27 cellular contexts compared by ENCODE assay signal in genomic region chr16:11057696-11058345, GRCh38.
DNase-seq lines count a peak whose midpoint lies in the region; ATAC-seq and TF ChIP-seq lines count a peak whose summit lies in the region.
"Had no signal": no experiment of that assay in that cellular context is flagged by ENCODE, and none has a peak within 500 bp of the region (broad histone marks: within the 10 kb centered on the region; RNA-seq: fewer than 3 reads in every experiment).

No MANE protein-coding gene starts in this region.

- H3K27ac Mint-ChIP-seq in chondrocyte (ENCODE audit: unreplicated experiment) (peak overlapping the region; percentile 63), osteocyte (ENCODE audit: unreplicated experiment) (peak overlapping the region; percentile 47)
- H3K27ac Mint-ChIP-seq: activated CD8-positive, alpha-beta T cell treated with anti-CD3 and anti-CD28 coated beads, Interleukin-2, amount 10 ng/mL, durations not matched to agents 7 days and 5 days; activated naive CD4-positive, alpha-beta T cell treated with anti-CD3 and anti-CD28 coated beads, Interleukin-2, amount 50 U/mL, for 72 hours; activated T-helper 2 cell treated with anti-CD3 and anti-CD28 coated beads, Interferon-gamma antibody, Interleukin-2, Interleukin-4, amounts not matched to agents 10 μg/mL and 5 μg/mL and 100 μg/mL, durations not matched to agents 14 hours and 24 hours and 36 hours; CD4-positive, CD25-positive, alpha-beta regulatory T cell; immature natural killer cell; memory B cell had no signal

- H3K9me3 Mint-ChIP-seq in chondrocyte (ENCODE audit: low read depth) (no peaks in the 10 kb centered on the region), osteocyte (ENCODE audit: unreplicated experiment) (no peaks in the 10 kb centered on the region)
- H3K9me3 Mint-ChIP-seq: activated naive CD4-positive, alpha-beta T cell treated with anti-CD3 and anti-CD28 coated beads, Interleukin-2, amount 50 U/mL, for 72 hours; activated T-helper 2 cell treated with anti-CD3 and anti-CD28 coated beads, Interferon-gamma antibody, Interleukin-2, Interleukin-4, amounts not matched to agents 10 μg/mL and 5 μg/mL and 100 μg/mL, durations not matched to agents 14 hours and 24 hours and 36 hours; CD4-positive, CD25-positive, alpha-beta regulatory T cell; immature natural killer cell; memory B cell had no signal

- H3K4me1 Mint-ChIP-seq in chondrocyte (ENCODE audit: low read depth) (peaks cover 38% of the 10 kb centered on the region), osteocyte (ENCODE audit: unreplicated experiment) (peaks cover 44% of the 10 kb centered on the region)

- H3K27me3 Mint-ChIP-seq in chondrocyte (ENCODE audit: low read depth) (no peaks in the 10 kb centered on the region), osteocyte (ENCODE audit: unreplicated experiment) (no peaks in the 10 kb centered on the region)
- H3K27me3 Mint-ChIP-seq: CD4-positive, CD25-positive, alpha-beta regulatory T cell; memory B cell had no signal

- ATAC-seq in GM21528 (IDR thresholded peaks at IDR 0.05; ENCODE audit: low FRiP score, unreplicated experiment) (no peak), GM19455 (IDR thresholded peaks at IDR 0.05; ENCODE audit: unreplicated experiment) (no peak)
- ATAC-seq: activated CD8-positive, alpha-beta T cell treated with anti-CD3 and anti-CD28 coated beads, Interleukin-2, amount 10 ng/mL, durations not matched to agents 7 days and 5 days; activated naive CD4-positive, alpha-beta T cell treated with anti-CD3 and anti-CD28 coated beads, Interleukin-2, amount 50 U/mL, for 72 hours; Panc1; right cardiac atrium had no signal

- DNase-seq in NCI-H2171 treated with DMSO at 0.1 percent for 48 hours (lab: John Stamatoyannopoulos, UW) (peak; percentile 52), NCI-H2171 (lab: John Stamatoyannopoulos, UW) (no peak), chondrocyte (ENCODE audit: low spot score) (no peak), osteocyte (ENCODE audit: extremely low spot score, unreplicated experiment) (no peak), dermis blood vessel endothelial cell (no peak), NCI-H2081 (lab: John Stamatoyannopoulos, UW) (no peak)
- DNase-seq: activated CD4-positive, alpha-beta T cell treated with anti-CD3 and anti-CD28 coated beads for 1 hour; activated CD8-positive, alpha-beta T cell treated with anti-CD3 and anti-CD28 coated beads, Interleukin-2, amount 10 ng/mL, durations not matched to agents 7 days and 5 days; CD4-positive, CD25-positive, alpha-beta regulatory T cell; effector CD8-positive, alpha-beta T cell; immature natural killer cell; MG63; NCI-H1417; NCI-H2081 treated with DMSO at 0.1 percent for 48 hours; NCI-H345; NCI-H774; right cardiac atrium; Right ventricle myocardium superior; stomach; T-helper 2 cell; tibial artery had no signal

- H3K36me3 Mint-ChIP-seq in chondrocyte (ENCODE audit: low read depth), result peaks cover 19% of the 10 kb centered on the region
- peaks cover 23% of the 10 kb centered on the region for H3K36me3 Mint-ChIP-seq in osteocyte (ENCODE audit: unreplicated experiment)

- H3K4me3 Mint-ChIP-seq in chondrocyte (ENCODE audit: unreplicated experiment) (no peak overlapping the region), osteocyte (ENCODE audit: unreplicated experiment) (no peak overlapping the region)
- H3K4me3 Mint-ChIP-seq: activated CD8-positive, alpha-beta T cell treated with anti-CD3 and anti-CD28 coated beads, Interleukin-2, amount 10 ng/mL, durations not matched to agents 7 days and 5 days; CD4-positive, CD25-positive, alpha-beta regulatory T cell; immature natural killer cell; memory B cell had no signal

- TF ChIP-seq CTCF in chondrocyte (IDR thresholded peaks at IDR 0.05), result no peak
- no peak for TF ChIP-seq CTCF in osteocyte (IDR thresholded peaks at IDR 0.05)
